3 cellular contexts compared by ENCODE assay signal in the genomic region with DNA sequence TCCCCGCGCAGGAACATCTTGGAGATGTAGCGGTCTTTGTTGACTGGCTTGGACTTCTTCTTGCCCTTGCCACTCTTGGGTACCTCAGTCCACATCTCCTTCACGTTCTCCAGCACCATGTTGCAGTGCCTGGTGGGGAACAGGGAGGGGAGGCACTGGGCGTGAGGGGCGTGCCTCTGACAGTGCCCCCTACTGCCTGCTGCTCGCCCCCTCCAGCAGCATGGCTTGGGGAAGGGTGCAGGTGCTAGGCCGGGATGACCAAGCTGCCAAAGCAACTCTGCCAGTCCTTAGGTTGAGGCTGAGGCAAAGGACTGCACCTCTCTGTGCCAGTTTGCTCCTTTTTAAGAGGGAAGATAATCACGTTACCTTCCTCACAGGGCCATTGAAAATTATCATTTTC.
TF ChIP-seq lines count a peak whose summit lies in the region.

No MANE protein-coding gene starts in this region.

TF ChIP-seq in HCT116, 20 proteins besides CTCF, POLR2A, EP300 and RAD21:
- TF ChIP-seq, protein P1, sequence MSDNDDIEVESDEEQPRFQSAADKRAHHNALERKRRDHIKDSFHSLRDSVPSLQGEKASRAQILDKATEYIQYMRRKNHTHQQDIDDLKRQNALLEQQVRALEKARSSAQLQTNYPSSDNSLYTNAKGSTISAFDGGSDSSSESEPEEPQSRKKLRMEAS (IDR thresholded peaks at IDR 0.05), result no peak
- TF ChIP-seq, protein P2, sequence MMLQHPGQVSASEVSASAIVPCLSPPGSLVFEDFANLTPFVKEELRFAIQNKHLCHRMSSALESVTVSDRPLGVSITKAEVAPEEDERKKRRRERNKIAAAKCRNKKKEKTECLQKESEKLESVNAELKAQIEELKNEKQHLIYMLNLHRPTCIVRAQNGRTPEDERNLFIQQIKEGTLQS (IDR thresholded peaks at IDR 0.05), result no peak
- TF ChIP-seq SIN3A (IDR thresholded peaks at IDR 0.05; ENCODE audit: low read depth) (no peak), FOSL1 (IDR thresholded peaks at IDR 0.05; ENCODE audit: low read depth) (no peak), CBX3 (IDR thresholded peaks at IDR 0.05; ENCODE audit: low read depth) (no peak)

TF ChIP-seq in GM12878, 131 proteins besides CTCF, POLR2A, EP300 and RAD21 (continues in another document):
- TF ChIP-seq, protein P3, sequence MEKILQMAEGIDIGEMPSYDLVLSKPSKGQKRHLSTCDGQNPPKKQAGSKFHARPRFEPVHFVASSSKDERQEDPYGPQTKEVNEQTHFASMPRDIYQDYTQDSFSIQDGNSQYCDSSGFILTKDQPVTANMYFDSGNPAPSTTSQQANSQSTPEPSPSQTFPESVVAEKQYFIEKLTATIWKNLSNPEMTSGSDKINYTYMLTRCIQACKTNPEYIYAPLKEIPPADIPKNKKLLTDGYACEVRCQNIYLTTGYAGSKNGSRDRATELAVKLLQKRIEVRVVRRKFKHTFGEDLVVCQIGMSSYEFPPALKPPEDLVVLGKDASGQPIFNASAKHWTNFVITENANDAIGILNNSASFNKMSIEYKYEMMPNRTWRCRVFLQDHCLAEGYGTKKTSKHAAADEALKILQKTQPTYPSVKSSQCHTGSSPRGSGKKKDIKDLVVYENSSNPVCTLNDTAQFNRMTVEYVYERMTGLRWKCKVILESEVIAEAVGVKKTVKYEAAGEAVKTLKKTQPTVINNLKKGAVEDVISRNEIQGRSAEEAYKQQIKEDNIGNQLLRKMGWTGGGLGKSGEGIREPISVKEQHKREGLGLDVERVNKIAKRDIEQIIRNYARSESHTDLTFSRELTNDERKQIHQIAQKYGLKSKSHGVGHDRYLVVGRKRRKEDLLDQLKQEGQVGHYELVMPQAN (conservative IDR thresholded peaks at IDR 0.05), result no peak
- TF ChIP-seq GATAD2B (conservative IDR thresholded peaks at IDR 0.05; ENCODE audit: low read depth), result no peak
- TF ChIP-seq, protein P1 (IDR thresholded peaks at IDR 0.05; ENCODE audit: low read depth, low read length), result no peak
- TF ChIP-seq LARP7 (IDR thresholded peaks at IDR 0.05), result no peak
- no peak for TF ChIP-seq FOXK2 (IDR thresholded peaks at IDR 0.05)
- TF ChIP-seq CBX3 (IDR thresholded peaks at IDR 0.05; ENCODE audit: borderline replicate concordance, low read depth), result no peak
- TF ChIP-seq, protein P4, sequence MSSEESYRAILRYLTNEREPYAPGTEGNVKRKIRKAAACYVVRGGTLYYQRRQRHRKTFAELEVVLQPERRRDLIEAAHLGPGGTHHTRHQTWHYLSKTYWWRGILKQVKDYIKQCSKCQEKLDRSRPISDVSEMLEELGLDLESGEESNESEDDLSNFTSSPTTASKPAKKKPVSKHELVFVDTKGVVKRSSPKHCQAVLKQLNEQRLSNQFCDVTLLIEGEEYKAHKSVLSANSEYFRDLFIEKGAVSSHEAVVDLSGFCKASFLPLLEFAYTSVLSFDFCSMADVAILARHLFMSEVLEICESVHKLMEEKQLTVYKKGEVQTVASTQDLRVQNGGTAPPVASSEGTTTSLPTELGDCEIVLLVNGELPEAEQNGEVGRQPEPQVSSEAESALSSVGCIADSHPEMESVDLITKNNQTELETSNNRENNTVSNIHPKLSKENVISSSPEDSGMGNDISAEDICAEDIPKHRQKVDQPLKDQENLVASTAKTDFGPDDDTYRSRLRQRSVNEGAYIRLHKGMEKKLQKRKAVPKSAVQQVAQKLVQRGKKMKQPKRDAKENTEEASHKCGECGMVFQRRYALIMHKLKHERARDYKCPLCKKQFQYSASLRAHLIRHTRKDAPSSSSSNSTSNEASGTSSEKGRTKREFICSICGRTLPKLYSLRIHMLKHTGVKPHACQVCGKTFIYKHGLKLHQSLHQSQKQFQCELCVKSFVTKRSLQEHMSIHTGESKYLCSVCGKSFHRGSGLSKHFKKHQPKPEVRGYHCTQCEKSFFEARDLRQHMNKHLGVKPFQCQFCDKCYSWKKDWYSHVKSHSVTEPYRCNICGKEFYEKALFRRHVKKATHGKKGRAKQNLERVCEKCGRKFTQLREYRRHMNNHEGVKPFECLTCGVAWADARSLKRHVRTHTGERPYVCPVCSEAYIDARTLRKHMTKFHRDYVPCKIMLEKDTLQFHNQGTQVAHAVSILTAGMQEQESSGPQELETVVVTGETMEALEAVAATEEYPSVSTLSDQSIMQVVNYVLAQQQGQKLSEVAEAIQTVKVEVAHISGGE (CRISPR knock-in tag; IDR thresholded peaks at IDR 0.05), result no peak
- TF ChIP-seq, protein P5, sequence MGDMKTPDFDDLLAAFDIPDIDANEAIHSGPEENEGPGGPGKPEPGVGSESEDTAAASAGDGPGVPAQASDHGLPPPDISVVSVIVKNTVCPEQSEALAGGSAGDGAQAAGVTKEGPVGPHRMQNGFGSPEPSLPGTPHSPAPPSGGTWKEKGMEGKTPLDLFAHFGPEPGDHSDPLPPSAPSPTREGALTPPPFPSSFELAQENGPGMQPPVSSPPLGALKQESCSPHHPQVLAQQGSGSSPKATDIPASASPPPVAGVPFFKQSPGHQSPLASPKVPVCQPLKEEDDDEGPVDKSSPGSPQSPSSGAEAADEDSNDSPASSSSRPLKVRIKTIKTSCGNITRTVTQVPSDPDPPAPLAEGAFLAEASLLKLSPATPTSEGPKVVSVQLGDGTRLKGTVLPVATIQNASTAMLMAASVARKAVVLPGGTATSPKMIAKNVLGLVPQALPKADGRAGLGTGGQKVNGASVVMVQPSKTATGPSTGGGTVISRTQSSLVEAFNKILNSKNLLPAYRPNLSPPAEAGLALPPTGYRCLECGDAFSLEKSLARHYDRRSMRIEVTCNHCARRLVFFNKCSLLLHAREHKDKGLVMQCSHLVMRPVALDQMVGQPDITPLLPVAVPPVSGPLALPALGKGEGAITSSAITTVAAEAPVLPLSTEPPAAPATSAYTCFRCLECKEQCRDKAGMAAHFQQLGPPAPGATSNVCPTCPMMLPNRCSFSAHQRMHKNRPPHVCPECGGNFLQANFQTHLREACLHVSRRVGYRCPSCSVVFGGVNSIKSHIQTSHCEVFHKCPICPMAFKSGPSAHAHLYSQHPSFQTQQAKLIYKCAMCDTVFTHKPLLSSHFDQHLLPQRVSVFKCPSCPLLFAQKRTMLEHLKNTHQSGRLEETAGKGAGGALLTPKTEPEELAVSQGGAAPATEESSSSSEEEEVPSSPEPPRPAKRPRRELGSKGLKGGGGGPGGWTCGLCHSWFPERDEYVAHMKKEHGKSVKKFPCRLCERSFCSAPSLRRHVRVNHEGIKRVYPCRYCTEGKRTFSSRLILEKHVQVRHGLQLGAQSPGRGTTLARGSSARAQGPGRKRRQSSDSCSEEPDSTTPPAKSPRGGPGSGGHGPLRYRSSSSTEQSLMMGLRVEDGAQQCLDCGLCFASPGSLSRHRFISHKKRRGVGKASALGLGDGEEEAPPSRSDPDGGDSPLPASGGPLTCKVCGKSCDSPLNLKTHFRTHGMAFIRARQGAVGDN (IDR thresholded peaks at IDR 0.05), result no peak
- TF ChIP-seq EED (IDR thresholded peaks at IDR 0.05; ENCODE audit: low read depth), result no peak
- no peak for TF ChIP-seq PAX5 (IDR thresholded peaks at IDR 0.05; ENCODE audit: borderline replicate concordance, low read depth, low read length)
- no peak for TF ChIP-seq STAT3 (IDR thresholded peaks at IDR 0.05; ENCODE audit: low read depth, low read length)
- TF ChIP-seq SPI1 (IDR thresholded peaks at IDR 0.05; ENCODE audit: borderline replicate concordance, insufficient read depth, low read depth, low read length), result no peak
- TF ChIP-seq SMAD1 (IDR thresholded peaks at IDR 0.05; ENCODE audit: low read depth, partially characterized antibody), result no peak

TF ChIP-seq in SK-N-SH treated with all-trans-retinoic acid at 6 μM for 48 hours, 23 proteins besides CTCF, POLR2A, EP300 and RAD21:
- TF ChIP-seq, protein P6, sequence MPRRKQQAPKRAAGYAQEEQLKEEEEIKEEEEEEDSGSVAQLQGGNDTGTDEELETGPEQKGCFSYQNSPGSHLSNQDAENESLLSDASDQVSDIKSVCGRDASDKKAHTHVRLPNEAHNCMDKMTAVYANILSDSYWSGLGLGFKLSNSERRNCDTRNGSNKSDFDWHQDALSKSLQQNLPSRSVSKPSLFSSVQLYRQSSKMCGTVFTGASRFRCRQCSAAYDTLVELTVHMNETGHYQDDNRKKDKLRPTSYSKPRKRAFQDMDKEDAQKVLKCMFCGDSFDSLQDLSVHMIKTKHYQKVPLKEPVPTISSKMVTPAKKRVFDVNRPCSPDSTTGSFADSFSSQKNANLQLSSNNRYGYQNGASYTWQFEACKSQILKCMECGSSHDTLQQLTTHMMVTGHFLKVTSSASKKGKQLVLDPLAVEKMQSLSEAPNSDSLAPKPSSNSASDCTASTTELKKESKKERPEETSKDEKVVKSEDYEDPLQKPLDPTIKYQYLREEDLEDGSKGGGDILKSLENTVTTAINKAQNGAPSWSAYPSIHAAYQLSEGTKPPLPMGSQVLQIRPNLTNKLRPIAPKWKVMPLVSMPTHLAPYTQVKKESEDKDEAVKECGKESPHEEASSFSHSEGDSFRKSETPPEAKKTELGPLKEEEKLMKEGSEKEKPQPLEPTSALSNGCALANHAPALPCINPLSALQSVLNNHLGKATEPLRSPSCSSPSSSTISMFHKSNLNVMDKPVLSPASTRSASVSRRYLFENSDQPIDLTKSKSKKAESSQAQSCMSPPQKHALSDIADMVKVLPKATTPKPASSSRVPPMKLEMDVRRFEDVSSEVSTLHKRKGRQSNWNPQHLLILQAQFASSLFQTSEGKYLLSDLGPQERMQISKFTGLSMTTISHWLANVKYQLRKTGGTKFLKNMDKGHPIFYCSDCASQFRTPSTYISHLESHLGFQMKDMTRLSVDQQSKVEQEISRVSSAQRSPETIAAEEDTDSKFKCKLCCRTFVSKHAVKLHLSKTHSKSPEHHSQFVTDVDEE (CRISPR knock-in tag; IDR thresholded peaks at IDR 0.05), result no peak
- TF ChIP-seq ISL1 (CRISPR knock-in tag; IDR thresholded peaks at IDR 0.05) (no peak), ZNF565 (CRISPR knock-in tag; conservative IDR thresholded peaks at IDR 0.05; ENCODE audit: low read depth) (no peak), ZNF8 (CRISPR knock-in tag; IDR thresholded peaks at IDR 0.05) (no peak), ZFP3 (CRISPR knock-in tag; IDR thresholded peaks at IDR 0.05) (no peak), ZNF70 (CRISPR knock-in tag; IDR thresholded peaks at IDR 0.05) (no peak), BACH2 (CRISPR knock-in tag; IDR thresholded peaks at IDR 0.05; ENCODE audit: borderline replicate concordance) (no peak), SNAI2 (CRISPR knock-in tag; IDR thresholded peaks at IDR 0.05) (no peak), ESRRG (CRISPR knock-in tag; IDR thresholded peaks at IDR 0.05) (no peak), CSDC2 (CRISPR knock-in tag; IDR thresholded peaks at IDR 0.05) (no peak), ZC3H10 (CRISPR knock-in tag; IDR thresholded peaks at IDR 0.05) (no peak), ARNTL (CRISPR knock-in tag; IDR thresholded peaks at IDR 0.05; ENCODE audit: borderline replicate concordance, low read depth) (no peak), ZFP30 (CRISPR knock-in tag; IDR thresholded peaks at IDR 0.05) (no peak), PPARA (CRISPR knock-in tag; IDR thresholded peaks at IDR 0.05; ENCODE audit: borderline replicate concordance) (no peak)
- TF ChIP-seq, protein P7, sequence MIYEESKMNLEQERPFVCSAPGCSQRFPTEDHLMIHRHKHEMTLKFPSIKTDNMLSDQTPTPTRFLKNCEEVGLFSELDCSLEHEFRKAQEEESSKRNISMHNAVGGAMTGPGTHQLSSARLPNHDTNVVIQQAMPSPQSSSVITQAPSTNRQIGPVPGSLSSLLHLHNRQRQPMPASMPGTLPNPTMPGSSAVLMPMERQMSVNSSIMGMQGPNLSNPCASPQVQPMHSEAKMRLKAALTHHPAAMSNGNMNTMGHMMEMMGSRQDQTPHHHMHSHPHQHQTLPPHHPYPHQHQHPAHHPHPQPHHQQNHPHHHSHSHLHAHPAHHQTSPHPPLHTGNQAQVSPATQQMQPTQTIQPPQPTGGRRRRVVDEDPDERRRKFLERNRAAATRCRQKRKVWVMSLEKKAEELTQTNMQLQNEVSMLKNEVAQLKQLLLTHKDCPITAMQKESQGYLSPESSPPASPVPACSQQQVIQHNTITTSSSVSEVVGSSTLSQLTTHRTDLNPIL (CRISPR knock-in tag; IDR thresholded peaks at IDR 0.05; ENCODE audit: low read depth), result no peak
- TF ChIP-seq, protein P8, sequence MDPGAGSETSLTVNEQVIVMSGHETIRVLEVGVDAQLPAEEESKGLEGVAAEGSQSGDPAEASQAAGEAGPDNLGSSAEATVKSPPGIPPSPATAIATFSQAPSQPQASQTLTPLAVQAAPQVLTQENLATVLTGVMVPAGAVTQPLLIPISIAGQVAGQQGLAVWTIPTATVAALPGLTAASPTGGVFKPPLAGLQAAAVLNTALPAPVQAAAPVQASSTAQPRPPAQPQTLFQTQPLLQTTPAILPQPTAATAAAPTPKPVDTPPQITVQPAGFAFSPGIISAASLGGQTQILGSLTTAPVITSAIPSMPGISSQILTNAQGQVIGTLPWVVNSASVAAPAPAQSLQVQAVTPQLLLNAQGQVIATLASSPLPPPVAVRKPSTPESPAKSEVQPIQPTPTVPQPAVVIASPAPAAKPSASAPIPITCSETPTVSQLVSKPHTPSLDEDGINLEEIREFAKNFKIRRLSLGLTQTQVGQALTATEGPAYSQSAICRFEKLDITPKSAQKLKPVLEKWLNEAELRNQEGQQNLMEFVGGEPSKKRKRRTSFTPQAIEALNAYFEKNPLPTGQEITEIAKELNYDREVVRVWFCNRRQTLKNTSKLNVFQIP (CRISPR knock-in tag; IDR thresholded peaks at IDR 0.05; ENCODE audit: borderline replicate concordance, low read depth), result no peak
- TF ChIP-seq, protein P9, sequence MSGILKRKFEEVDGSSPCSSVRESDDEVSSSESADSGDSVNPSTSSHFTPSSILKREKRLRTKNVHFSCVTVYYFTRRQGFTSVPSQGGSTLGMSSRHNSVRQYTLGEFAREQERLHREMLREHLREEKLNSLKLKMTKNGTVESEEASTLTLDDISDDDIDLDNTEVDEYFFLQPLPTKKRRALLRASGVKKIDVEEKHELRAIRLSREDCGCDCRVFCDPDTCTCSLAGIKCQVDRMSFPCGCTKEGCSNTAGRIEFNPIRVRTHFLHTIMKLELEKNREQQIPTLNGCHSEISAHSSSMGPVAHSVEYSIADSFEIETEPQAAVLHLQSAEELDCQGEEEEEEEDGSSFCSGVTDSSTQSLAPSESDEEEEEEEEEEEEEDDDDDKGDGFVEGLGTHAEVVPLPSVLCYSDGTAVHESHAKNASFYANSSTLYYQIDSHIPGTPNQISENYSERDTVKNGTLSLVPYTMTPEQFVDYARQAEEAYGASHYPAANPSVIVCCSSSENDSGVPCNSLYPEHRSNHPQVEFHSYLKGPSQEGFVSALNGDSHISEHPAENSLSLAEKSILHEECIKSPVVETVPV (CRISPR knock-in tag; IDR thresholded peaks at IDR 0.05), result no peak
